20 cellular contexts compared by ENCODE assay signal in the genomic region with DNA sequence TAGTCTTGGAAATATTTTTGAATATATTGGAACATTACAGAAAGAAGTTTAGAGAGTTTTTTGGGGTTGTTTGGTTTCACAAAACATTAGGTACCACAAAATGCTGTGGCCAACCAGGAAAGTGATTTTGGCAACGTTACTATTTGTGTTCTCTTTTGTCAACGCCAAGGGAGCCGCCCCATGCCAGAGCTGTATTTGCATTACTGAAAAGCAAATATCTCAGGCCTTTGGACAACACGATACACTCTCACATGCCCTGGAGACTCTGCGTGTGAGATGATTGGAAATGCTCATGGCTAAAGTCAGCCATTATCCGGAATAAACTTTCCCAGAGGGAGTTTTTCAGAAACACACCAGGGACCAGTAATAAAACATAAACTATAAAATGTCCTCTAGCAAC.
DNase-seq lines count a peak whose midpoint lies in the region; ATAC-seq and TF ChIP-seq lines count a peak whose summit lies in the region.
"Had no signal": no experiment of that assay in that cellular context is flagged by ENCODE, and none has a peak within 500 bp of the region (broad histone marks: within the 10 kb centered on the region; RNA-seq: fewer than 3 reads in every experiment).

No MANE protein-coding gene starts in this region.

- H3K36me3 ChIP-seq in HEK293 (ENCODE audit: control insufficient read depth in 2 of 2, insufficient read depth in 1 of 2, low read length in 2 of 2) (no peaks in the 10 kb centered on the region), mucosa of descending colon (ENCODE audit: low read depth) (no peaks in the 10 kb centered on the region), WERI-Rb-1 (no peaks in the 10 kb centered on the region), SK-N-SH (replicated peaks in 1 of 2; ENCODE audit: control insufficient read depth in 1 of 2, insufficient read depth in 2 of 2, low read length in 1 of 2) (no peaks in the 10 kb centered on the region)

- no peaks in the 10 kb centered on the region for H3K79me2 ChIP-seq in SK-N-SH (ENCODE audit: insufficient read depth)

- no peaks in the 10 kb centered on the region for H4K20me1 ChIP-seq in SK-N-SH (ENCODE audit: insufficient read depth)

- intact Hi-C loops in mucosa of descending colon (cut with DNase I, micrococcal nuclease): no loop called here

- no peak for TF ChIP-seq EP300 in SK-N-SH (IDR thresholded peaks at IDR 0.05; ENCODE audit: borderline replicate concordance in 1 of 2, low read depth in 1 of 2, low read length in 1 of 2)

- CTCF ChIA-PET in HEK293 (lab: Yijun Ruan, JAX) (no interaction called here), SK-N-SH (lab: Yijun Ruan, JAX) (interaction anchor here (0.7 kb wide), 1 partner anchor 141 kb away, joined by 3 read pairs; no protein-coding TSS in a partner anchor)

- H3K27me3 ChIP-seq in WERI-Rb-1 (ENCODE audit: insufficient read depth, low read depth, severe bottlenecking) (no peaks in the 10 kb centered on the region), SK-N-SH (ENCODE audit: insufficient read depth) (no peaks in the 10 kb centered on the region)

- no peak overlapping the region for H3K4me2 ChIP-seq in SK-N-SH

- no peaks in the 10 kb centered on the region for H3K9me3 ChIP-seq in HEK293 (ENCODE audit: control insufficient read depth, insufficient read depth, low read depth, low read length)
- H3K9me3 ChIP-seq in mucosa of descending colon: no peaks in the 10 kb centered on the region
- H3K9me3 ChIP-seq in WERI-Rb-1 (ENCODE audit: severe bottlenecking): no peaks in the 10 kb centered on the region
- H3K9me3 ChIP-seq in SK-N-SH: no peaks in the 10 kb centered on the region

- ATAC-seq in mucosa of descending colon: peak; percentile 79
- ATAC-seq in HG02885 (IDR thresholded peaks at IDR 0.05; ENCODE audit: poor library complexity, unreplicated experiment): no peak
- ATAC-seq: natural killer cell; Panc1; stimulated activated naive CD8-positive, alpha-beta T cell treated with anti-CD3 and anti-CD28 coated beads, Interleukin-15, Interleukin-2, amounts not matched to agents 100 U/mL and 50 U/mL, for 24 hours had no signal

- H3K4me3 ChIP-seq in HEK293 (ENCODE audit: low read depth, low read length) (no peak overlapping the region), mucosa of descending colon (no peak overlapping the region), WERI-Rb-1 (ENCODE audit: low read depth, low read length) (no peak overlapping the region), SK-N-SH (ENCODE audit: low read depth in 2 of 2, low read length in 1 of 2) (no peak overlapping the region)
- H3K4me3 ChIP-seq: GM23248, SK-N-MC had no signal

- no peak overlapping the region for H3K9ac ChIP-seq in SK-N-SH
- H3K9ac ChIP-seq: GM23248 had no signal

- no peak overlapping the region for H2AFZ ChIP-seq in SK-N-SH (ENCODE audit: low read depth)
- H2AFZ ChIP-seq: GM23248 had no signal

- DNase-seq in NCI-H2196 (lab: John Stamatoyannopoulos, UW; ENCODE audit: unreplicated experiment) (peak; percentile 61), SHP77 treated with DMSO at 0.1 percent for 48 hours (lab: John Stamatoyannopoulos, UW) (peak; percentile 47), mucosa of descending colon (peak in 1 of 3 donors; percentile 15), WERI-Rb-1 (no peak), SK-N-SH (no peak), EL (no peak)
- DNase-seq: activated CD4-positive, CD25-positive, alpha-beta regulatory T cell; activated naive CD8-positive, alpha-beta T cell treated with anti-CD3 and anti-CD28 coated beads for 36 hours; GM23248; islet precursor cell; mesenchymal stem cell; natural killer cell; NCI-H1105 treated with DMSO at 0.1 percent for 48 hours; stimulated activated CD4-positive, alpha-beta T cell treated with anti-CD3 and anti-CD28 coated beads, Interleukin-1b, Interleukin-23, amount 100 ng/mL, for 48 hours; stimulated activated naive CD8-positive, alpha-beta T cell treated with anti-CD3 and anti-CD28 coated beads, Interleukin-15, Interleukin-2, amounts not matched to agents 100 U/mL and 50 U/mL, for 24 hours; trophoblast cell had no signal

- POLR2A ChIA-PET in HEK293 (lab: Yijun Ruan, JAX): no interaction called here
- POLR2A ChIA-PET in SK-N-SH (lab: Yijun Ruan, JAX): no interaction called here

- no peak overlapping the region for H3K27ac ChIP-seq in HEK293 (ENCODE audit: extremely low read depth, low read depth, low read length)
- H3K27ac ChIP-seq in WERI-Rb-1: no peak overlapping the region
- H3K27ac ChIP-seq in SK-N-SH (ENCODE audit: low read depth in 2 of 2, low read length in 1 of 2): no peak overlapping the region
- H3K27ac ChIP-seq: GM23248, SK-N-MC had no signal

- TF ChIP-seq CTCF in HEK293 (tag by site-specific recombination; IDR thresholded peaks at IDR 0.05) (no peak), mucosa of descending colon (IDR thresholded peaks at IDR 0.05) (no peak), WERI-Rb-1 (IDR thresholded peaks at IDR 0.05; ENCODE audit: low read depth, low read length) (no peak), SK-N-SH (IDR thresholded peaks at IDR 0.05) (no peak)

- H3F3A ChIP-seq in SK-N-SH (replicated peaks; ENCODE audit: insufficient read depth): no peaks in the 10 kb centered on the region

- no peaks in the 10 kb centered on the region for H3K9me2 ChIP-seq in SK-N-SH

- TF ChIP-seq RAD21 in SK-N-SH (IDR thresholded peaks at IDR 0.05; ENCODE audit: low read length): no peak

- 36% methylated on average over 6 of the region's 6 CpGs for WGBS in SK-N-SH (ENCODE audit: low lambda C conversion rate)

- H3K4me1 ChIP-seq in HEK293 (ENCODE audit: control insufficient read depth, insufficient read depth, low read length) (peaks cover 7% of the 10 kb centered on the region; the same call in 1 of the 2 replicates), mucosa of descending colon (ENCODE audit: low read depth) (no peaks in the 10 kb centered on the region), SK-N-SH (ENCODE audit: control insufficient read depth in 1 of 2, insufficient read depth in 2 of 2, low read depth in 1 of 2, low read length in 1 of 2) (no peaks in the 10 kb centered on the region; a peak in 1 of 4 replicates)

TF ChIP-seq in HEK293, 187 proteins besides CTCF, POLR2A, EP300 and RAD21:
- peak; percentile 75 for TF ChIP-seq PRDM6 (tag by site-specific recombination; IDR thresholded peaks at IDR 0.05)
- TF ChIP-seq PRDM1 (tag by site-specific recombination; IDR thresholded peaks at IDR 0.05): no peak

TF ChIP-seq in SK-N-SH, 30 proteins besides CTCF, POLR2A, EP300 and RAD21 (continues in another document):
- TF ChIP-seq, protein P1, sequence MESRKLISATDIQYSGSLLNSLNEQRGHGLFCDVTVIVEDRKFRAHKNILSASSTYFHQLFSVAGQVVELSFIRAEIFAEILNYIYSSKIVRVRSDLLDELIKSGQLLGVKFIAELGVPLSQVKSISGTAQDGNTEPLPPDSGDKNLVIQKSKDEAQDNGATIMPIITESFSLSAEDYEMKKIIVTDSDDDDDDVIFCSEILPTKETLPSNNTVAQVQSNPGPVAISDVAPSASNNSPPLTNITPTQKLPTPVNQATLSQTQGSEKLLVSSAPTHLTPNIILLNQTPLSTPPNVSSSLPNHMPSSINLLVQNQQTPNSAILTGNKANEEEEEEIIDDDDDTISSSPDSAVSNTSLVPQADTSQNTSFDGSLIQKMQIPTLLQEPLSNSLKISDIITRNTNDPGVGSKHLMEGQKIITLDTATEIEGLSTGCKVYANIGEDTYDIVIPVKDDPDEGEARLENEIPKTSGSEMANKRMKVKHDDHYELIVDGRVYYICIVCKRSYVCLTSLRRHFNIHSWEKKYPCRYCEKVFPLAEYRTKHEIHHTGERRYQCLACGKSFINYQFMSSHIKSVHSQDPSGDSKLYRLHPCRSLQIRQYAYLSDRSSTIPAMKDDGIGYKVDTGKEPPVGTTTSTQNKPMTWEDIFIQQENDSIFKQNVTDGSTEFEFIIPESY (IDR thresholded peaks at IDR 0.05; ENCODE audit: borderline replicate concordance, low read depth): no peak
- no peak for TF ChIP-seq FOSL2 (IDR thresholded peaks at IDR 0.05; ENCODE audit: borderline replicate concordance, low read depth)
- no peak for TF ChIP-seq FOXJ3 (CRISPR knock-in tag; IDR thresholded peaks at IDR 0.05)
- TF ChIP-seq GATA2 (CRISPR knock-in tag; IDR thresholded peaks at IDR 0.05): no peak
- TF ChIP-seq IRF3 (IDR thresholded peaks at IDR 0.05; ENCODE audit: low read depth, low read length): no peak
- no peak for TF ChIP-seq MAX (IDR thresholded peaks at IDR 0.05; ENCODE audit: low read depth)
- TF ChIP-seq GABPA (IDR thresholded peaks at IDR 0.05; ENCODE audit: low read depth): no peak

Comparison
In these comparisons a context has a peak if more than half of its experiments do, and no peak if none do; other contexts are left out.
1. DNase-seq: peak in NCI-H2196 (single experiment) and SHP77 treated with DMSO at 0.1 percent for 48 hours (single experiment); none in WERI-Rb-1 (single experiment), SK-N-SH (single experiment) and EL (single experiment).